19 cellular contexts compared by ENCODE assay signal in genomic region chr2:37766087-37766486, GRCh38.
A peak's percentile ranks its signal among the peaks of the same experiment; 100 is the strongest.
DNase-seq lines count a peak whose midpoint lies in the region; ATAC-seq and TF ChIP-seq lines count a peak whose summit lies in the region.
"Had no signal": no experiment of that assay in that cellular context is flagged by ENCODE, and none has a peak within 500 bp of the region (broad histone marks: within the 10 kb centered on the region; RNA-seq: fewer than 3 reads in every experiment).

No MANE protein-coding gene starts in this region.

- H3K4me3 ChIP-seq in IMR-90 (ENCODE audit: insufficient read depth, low read depth, low read length) (no peak overlapping the region), cardiac fibroblast (replicated peaks in 1 of 2; ENCODE audit: low read depth in 2 of 2, low read length in 2 of 2) (no peak overlapping the region), gastroesophageal sphincter (no peak overlapping the region)

- dilution Hi-C loops in IMR-90 (cut with HindIII; ENCODE audit: low sequenced_read_pairs, unreplicated experiment) = no loop called here

- peak overlapping the region; percentile 39 to 60; a peak in 1 of 4 replicates for H4K8ac ChIP-seq in IMR-90 (ENCODE audit: low read depth in 2 of 2, low read length in 2 of 2)

- H3K27ac ChIP-seq in IMR-90 (ENCODE audit: insufficient read depth, low read length) (peak overlapping the region; percentile 50; the same call in 1 of the 2 replicates), gastroesophageal sphincter (no peak overlapping the region)

- H4K91ac ChIP-seq in IMR-90 (ENCODE audit: insufficient read depth, low read depth, low read length) = no peak overlapping the region

- H4K20me1 ChIP-seq in IMR-90 (ENCODE audit: insufficient read depth, low read length) = no peaks in the 10 kb centered on the region

- CTCF ChIA-PET in IMR-90 (lab: Yijun Ruan, JAX) = interaction anchor here (1.0 to 1.4 kb wide), 3 partner anchors 54 to 111 kb away, joined by 3 to 4 read pairs (median 3); no protein-coding TSS in a partner anchor

- peaks cover 3% of the 10 kb centered on the region for H3K9me3 Mint-ChIP-seq in mesothelial cell of epicardium
- H3K9me3 Mint-ChIP-seq: T-helper 2 cell treated with Interferon-gamma antibody and Interleukin-4, amounts not matched to agents 5 μg/mL and 100 μg/mL, for 36 hours had no signal

- TF ChIP-seq CTCF in IMR-90 (conservative IDR thresholded peaks at IDR 0.05; ENCODE audit: low read depth, low read length) (no peak), cardiac fibroblast (IDR thresholded peaks at IDR 0.05; ENCODE audit: low read depth, low read length) (no peak), mesothelial cell of epicardium (IDR thresholded peaks at IDR 0.05; ENCODE audit: unreplicated experiment) (no peak), gastroesophageal sphincter (IDR thresholded peaks at IDR 0.05) (no peak)

- WGBS in IMR-90 (ENCODE audit: extremely low coverage in 2 of 2, insufficient read length in 1 of 2), 2 experiments = no CpG with 5 or more reads among the region's 3 CpGs
- WGBS in gastroesophageal sphincter (ENCODE audit: low coverage in 1 of 2), 2 donors = 26 to 36% methylated on average over 3 of the region's 3 CpGs

- ATAC-seq in IMR-90 (ENCODE audit: low read depth) (peak; percentile 36), gastroesophageal sphincter (no peak), HG03469 (IDR thresholded peaks at IDR 0.05; ENCODE audit: unreplicated experiment) (no peak)
- ATAC-seq: stimulated activated naive B cell treated with anti-CD40 and anti-IgM and Interleukin-4, amounts not matched to agents 10 μg/mL and 1 μg/mL and 100 μg/mL, for 72 hours had no signal

- H2BK5ac ChIP-seq in IMR-90 (ENCODE audit: low read depth, low read length, poor library complexity, severe bottlenecking) = peak overlapping the region; percentile 100

- no peak overlapping the region; the same call in 1 of the 2 replicates for H4K5ac ChIP-seq in IMR-90 (ENCODE audit: low read depth, low read length)

- peak overlapping the region; percentile 51 for H3K4me2 ChIP-seq in IMR-90 (ENCODE audit: low read depth, low read length)

- in situ Hi-C loops in IMR-90 (cut with MboI; ENCODE audit: low sequenced_read_pairs) = no loop called here

- H3K23ac ChIP-seq in IMR-90 (ENCODE audit: low read depth, low read length) = no peak overlapping the region; the same call in 1 of the 2 replicates

- H3K18ac ChIP-seq in IMR-90 (ENCODE audit: low read depth, low read length) = peak overlapping the region; percentile 72; the same call in 1 of the 2 replicates

- H3K27me3 ChIP-seq in IMR-90 (ENCODE audit: control insufficient read depth, insufficient read depth, low read length) (no peaks in the 10 kb centered on the region), gastroesophageal sphincter (no peaks in the 10 kb centered on the region)

- no peak overlapping the region for H2AK9ac ChIP-seq in IMR-90 (replicated peaks; ENCODE audit: low read depth, low read length, poor library complexity)

- H3K79me1 ChIP-seq in IMR-90 (ENCODE audit: low read depth in 1 of 2, low read length in 2 of 2) = peaks cover 3 to 25% of the 10 kb centered on the region in 2 experiments; a peak in 2 of 4 replicates

- POLR2A ChIA-PET in IMR-90 (lab: Charles Lee; ENCODE audit: unreplicated experiment) = interaction anchor here (0.7 to 1.3 kb wide), 4 partner anchors 17 to 97 kb away, joined by 3 read pairs; no protein-coding TSS in a partner anchor

- no peaks in the 10 kb centered on the region for H3K9me3 ChIP-seq in IMR-90 (ENCODE audit: control insufficient read depth, insufficient read depth, low read length)
- H3K9me3 ChIP-seq in gastroesophageal sphincter = no peaks in the 10 kb centered on the region

- no peak overlapping the region for H2AFZ ChIP-seq in IMR-90 (replicated peaks; ENCODE audit: low read length, poor library complexity)

- no peak overlapping the region; the same call in 1 of the 2 replicates for H3K9ac ChIP-seq in IMR-90 (ENCODE audit: low read depth, low read length)

- H2BK120ac ChIP-seq in IMR-90 (ENCODE audit: low read depth, low read length) = peak overlapping the region; percentile 74; the same call in 1 of the 2 replicates

- H3K4me1 ChIP-seq in IMR-90 (ENCODE audit: control insufficient read depth, insufficient read depth, low read length) (peaks cover 24% of the 10 kb centered on the region), gastroesophageal sphincter (peaks cover 2 to 28% (median 8%) of the 10 kb centered on the region in 3 donors)

- no peaks in the 10 kb centered on the region for H3K27me3 Mint-ChIP-seq in mesothelial cell of epicardium (ENCODE audit: low read depth)

- peak overlapping the region; percentile 3 for H3K4me3 Mint-ChIP-seq in mesothelial cell of epicardium
- H3K4me3 Mint-ChIP-seq: brain; CD4-positive, alpha-beta memory T cell; stimulated activated naive B cell treated with anti-CD40 and anti-IgM and Interleukin-4, amounts not matched to agents 10 μg/mL and 1 μg/mL and 100 μg/mL, for 72 hours; T-helper 2 cell treated with Interferon-gamma antibody and Interleukin-4, amounts not matched to agents 5 μg/mL and 100 μg/mL, for 36 hours had no signal

- TF ChIP-seq EP300 in gastroesophageal sphincter (IDR thresholded peaks at IDR 0.05) = no peak

- TF ChIP-seq POLR2A in IMR-90 (IDR thresholded peaks at IDR 0.05; ENCODE audit: low read depth, low read length) (no peak), gastroesophageal sphincter (IDR thresholded peaks at IDR 0.05) (no peak)

- peak overlapping the region; percentile 91 for H3K27ac Mint-ChIP-seq in mesothelial cell of epicardium
- H3K27ac Mint-ChIP-seq: brain; stimulated activated naive B cell treated with anti-CD40 and anti-IgM and Interleukin-4, amounts not matched to agents 10 μg/mL and 1 μg/mL and 100 μg/mL, for 72 hours; T-helper 2 cell treated with Interferon-gamma antibody and Interleukin-4, amounts not matched to agents 5 μg/mL and 100 μg/mL, for 36 hours had no signal

- no peak overlapping the region for H2AK5ac ChIP-seq in IMR-90 (ENCODE audit: low read depth, low read length)

- H3K9me1 ChIP-seq in IMR-90 (ENCODE audit: insufficient read depth, low read length) = peaks cover 18% of the 10 kb centered on the region

- BruUV-seq in IMR-90 (replicated peaks; lab: Mats Ljungman, UMichigan) = no TSS peak

- intact Hi-C loops in IMR-90 (cut with micrococcal nuclease) = loop anchor here (5.0 kb wide), 2 partner anchors 36 to 54 kb away; no protein-coding TSS in a partner anchor

- H3K36me3 ChIP-seq in IMR-90 (ENCODE audit: control insufficient read depth, insufficient read depth, low read length) = no peaks in the 10 kb centered on the region
- H3K36me3 ChIP-seq in gastroesophageal sphincter = no peaks in the 10 kb centered on the region

- H3K36me3 Mint-ChIP-seq in mesothelial cell of epicardium = peaks cover 6% of the 10 kb centered on the region
- H3K36me3 Mint-ChIP-seq: brain had no signal

- H3K56ac ChIP-seq in IMR-90 (ENCODE audit: extremely low read depth, insufficient read depth, low read length) = no peak overlapping the region

- peak; percentile 59 for DNase-seq in A172 (ENCODE audit: low spot score)
- DNase-seq in IMR-90 = no peak
- DNase-seq in cardiac fibroblast (ENCODE audit: low read depth in 2 of 2) = peak; percentile 22 to 31
- DNase-seq in mesothelial cell of epicardium (ENCODE audit: low spot score in 2 of 2, unreplicated experiment in 2 of 2) = no peak
- DNase-seq in stimulated activated CD4-positive, alpha-beta T cell treated with anti-CD3 and anti-CD28 coated beads, Interleukin-1b, Interleukin-23, amount 100 ng/mL, for 48 hours = no peak
- DNase-seq in HK-2 (ENCODE audit: unreplicated experiment) = no peak
- DNase-seq: activated CD4-positive, alpha-beta T cell treated with anti-CD3 and anti-CD28 coated beads for 1 hour; activated CD8-positive, alpha-beta memory T cell treated with anti-CD3 and anti-CD28 coated beads, Interleukin-2, amount 50 U/mL, for 4 hours; CD4-positive, alpha-beta memory T cell; GDM1; HCEC 1CT; mammary epithelial cell; NCI-H1092; SHP77 treated with DMSO at 0.1 percent for 48 hours; stimulated activated naive B cell treated with anti-CD40 and anti-IgM and Interleukin-4, amounts not matched to agents 10 μg/mL and 1 μg/mL and 100 μg/mL, for 72 hours had no signal

- peaks cover 63% of the 10 kb centered on the region for H3K4me1 Mint-ChIP-seq in mesothelial cell of epicardium

- no peak overlapping the region for H3K14ac ChIP-seq in IMR-90 (replicated peaks; ENCODE audit: low read depth, low read length)

- no peak for TF ChIP-seq RAD21 in IMR-90 (IDR thresholded peaks at IDR 0.05; ENCODE audit: low read length)

- H2BK20ac ChIP-seq in IMR-90 (ENCODE audit: low read depth, low read length) = peak overlapping the region; percentile 56; the same call in 1 of the 2 replicates

- peak overlapping the region; percentile 72; the same call in 1 of the 2 replicates for H3K4ac ChIP-seq in IMR-90 (ENCODE audit: low read depth, low read length)

- 0 out of 3 replicates have a peak overlapping the region, but pooled peaks have one; percentile 35 for H2BK15ac ChIP-seq in IMR-90 (ENCODE audit: low read depth, low read length)

TF ChIP-seq in IMR-90, 13 proteins besides CTCF, POLR2A, EP300 and RAD21:
- TF ChIP-seq FOS (IDR thresholded peaks at IDR 0.05; ENCODE audit: low read depth, low read length) (no peak), RFX5 (IDR thresholded peaks at IDR 0.05; ENCODE audit: low read depth, low read length) (no peak), CEBPB (IDR thresholded peaks at IDR 0.05; ENCODE audit: low read depth, low read length) (no peak)
TF ChIP-seq in IMR-90: peak in this region for 0.

Comparison
In these comparisons a context has a peak if more than half of its experiments do, and no peak if none do; other contexts are left out.
1. DNase-seq: peak in A172 (single experiment) and cardiac fibroblast (2 of 2); none in IMR-90 (single experiment), mesothelial cell of epicardium (0 of 2), stimulated activated CD4-positive, alpha-beta T cell treated with anti-CD3 and anti-CD28 coated beads, Interleukin-1b, Interleukin-23, amount 100 ng/mL, for 48 hours (single experiment) and HK-2 (single experiment).